8 cellular contexts compared by ENCODE assay signal in the genomic region with DNA sequence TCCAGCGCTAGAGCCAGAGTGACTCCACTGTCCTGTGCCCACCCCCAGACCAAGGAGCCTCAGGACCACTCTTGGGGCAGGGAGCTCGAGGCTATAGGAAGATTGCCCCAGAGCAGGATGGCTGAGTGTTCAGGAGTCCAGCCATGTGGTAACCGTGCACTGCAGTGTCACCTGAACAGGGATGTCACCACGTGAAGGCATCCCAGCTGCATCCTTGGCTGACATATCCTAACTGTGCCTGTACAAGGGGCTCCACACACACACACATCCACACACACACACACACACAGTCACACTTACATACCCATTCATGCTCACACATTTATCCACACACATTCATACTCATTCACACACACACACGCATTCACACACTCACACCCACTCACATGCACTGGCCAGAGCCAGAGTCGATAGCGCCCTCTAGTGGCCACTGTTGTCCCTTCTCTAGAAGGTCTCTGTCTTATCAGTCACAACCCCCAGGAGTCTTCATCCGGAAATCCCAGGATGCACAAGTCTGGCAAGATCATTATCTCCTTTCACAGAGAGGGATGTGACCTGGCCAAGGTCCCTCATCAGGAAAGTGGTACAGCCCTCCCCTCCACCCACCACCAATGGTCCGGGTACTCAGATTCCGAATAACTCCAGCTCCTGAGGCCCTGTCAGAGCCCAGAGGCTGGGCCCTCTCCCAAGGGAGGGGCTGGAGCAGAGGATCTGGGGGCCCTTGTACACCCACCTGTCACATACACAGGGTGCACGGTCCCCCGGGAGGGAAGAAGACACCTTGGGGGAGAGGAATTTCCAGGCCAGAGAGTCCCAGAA. TPM values are rescaled to one million over a fixed set of nuclear protein-coding genes. Genes with fewer than 3 reads are reported as not detected.
DNase-seq lines count a peak whose midpoint lies in the region; ATAC-seq and TF ChIP-seq lines count a peak whose summit lies in the region.

No MANE protein-coding gene starts in this region.

- no peak overlapping the region for H3K27ac ChIP-seq in right lobe of liver

- H3K9me3 ChIP-seq in right lobe of liver: no peaks in the 10 kb centered on the region

- peak; percentile 38 to 70 (median 61) for TF ChIP-seq CTCF in right lobe of liver (IDR thresholded peaks at IDR 0.05)

- no peaks in the 10 kb centered on the region for H3K36me3 ChIP-seq in right lobe of liver

- DNase-seq in NCI-H1417 (lab: John Stamatoyannopoulos, UW) (peak; percentile 21 to 67 (median 30)), NCI-H1417 treated with DMSO at 0.1 percent for 48 hours (lab: John Stamatoyannopoulos, UW) (no peak), NCI-H146 (lab: John Stamatoyannopoulos, UW) (peak; percentile 62), cerebellar cortex (ENCODE audit: low spot score) (peak; percentile 45), right lobe of liver (peak; percentile 51 to 56 (median 54))
- peak; percentile 50 to 64 (median 54) for DNase-seq in activated CD4-positive, CD25-positive, alpha-beta regulatory T cell (lab: John Stamatoyannopoulos, UW)
- DNase-seq in stimulated activated CD8-positive, alpha-beta memory T cell treated with anti-CD3 and anti-CD28 coated beads, Interleukin-12 subunit alpha, Interleukin-12 subunit beta, amount 100 ng/mL, for 1 hour (ENCODE audit: low read depth): peak; percentile 72

- no peaks in the 10 kb centered on the region for H3K4me1 ChIP-seq in right lobe of liver

- H3K27me3 ChIP-seq in right lobe of liver: no peaks in the 10 kb centered on the region

- peak; percentile 38 to 72 (median 61) for ATAC-seq in right lobe of liver
- ATAC-seq in HG02981 (IDR thresholded peaks at IDR 0.05; ENCODE audit: unreplicated experiment): no peak

- TF ChIP-seq POLR2A in right lobe of liver (IDR thresholded peaks at IDR 0.05): no peak

- H3K4me3 ChIP-seq in right lobe of liver: no peak overlapping the region

- 34% methylated on average over 5 of the region's 12 CpGs for WGBS in right lobe of liver (ENCODE audit: insufficient coverage, low coverage, low lambda C conversion rate, missing lambda C conversion rate)

- intact Hi-C loops in right lobe of liver (cut with DNase I): no loop called here

RNA-seq across cellular contexts. Expression of a gene that starts 55.1 kb away (rescaled TPM):
- total RNA-seq in right lobe of liver: 1 to 10 TPM; 1.6 to 4.1 (median 3.1) TPM
